In the genomic region with DNA sequence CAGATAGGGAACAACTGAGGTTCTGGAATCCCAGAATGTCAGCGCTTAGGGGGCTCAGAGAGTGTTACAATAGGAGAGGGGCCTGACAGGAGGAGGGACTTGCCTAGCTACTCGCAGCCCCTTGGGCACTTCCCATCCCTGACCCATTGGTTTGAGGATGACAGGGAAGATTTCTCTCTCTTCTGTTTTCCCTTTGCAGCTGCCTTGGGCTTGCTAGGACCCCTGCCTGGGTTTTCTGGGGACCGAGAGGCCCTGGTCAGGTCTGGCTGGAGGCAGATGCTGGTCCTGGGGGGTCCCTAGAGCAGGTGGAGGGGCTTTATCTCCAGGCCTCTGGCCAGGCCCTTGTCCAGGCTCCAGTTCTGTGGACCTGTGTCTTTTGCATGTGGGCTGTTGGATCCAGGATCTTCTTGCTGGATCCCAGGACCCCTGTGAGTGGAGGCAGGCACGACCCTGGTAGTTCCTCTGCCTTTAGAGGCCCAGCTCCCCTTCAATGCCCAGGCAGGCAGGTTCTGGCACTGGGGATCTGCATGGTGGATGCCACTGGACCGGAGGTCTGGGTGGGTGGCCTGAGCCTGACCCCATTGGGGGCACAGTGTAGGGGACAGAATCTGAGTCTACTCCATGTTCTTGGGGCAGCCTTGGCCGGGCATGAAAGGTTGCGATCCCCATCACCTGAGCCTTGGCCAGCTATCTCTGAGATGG, we compare ENCODE assay signal across 12 cellular contexts. TPM values are rescaled to one million over a fixed set of nuclear protein-coding genes. Genes with fewer than 3 reads are reported as not detected.
"Had no signal": no experiment of that assay in that cellular context is flagged by ENCODE, and none has a peak within 500 bp of the region (broad histone marks: within the 10 kb centered on the region; RNA-seq: fewer than 3 reads in every experiment).

No MANE protein-coding gene starts in this region.

- H3K9me3 Mint-ChIP-seq: activated naive CD4-positive, alpha-beta T cell treated with anti-CD3 and anti-CD28 coated beads for 36 hours had no signal

- H3K27me3 ChIP-seq: adrenal gland, gastrocnemius medialis, pancreas had no signal

- H3K4me3 Mint-ChIP-seq: activated naive CD4-positive, alpha-beta T cell treated with anti-CD3 and anti-CD28 coated beads for 36 hours had no signal

- H3K4me3 ChIP-seq: adrenal gland, gastrocnemius medialis, pancreas had no signal

- H3K27ac Mint-ChIP-seq: activated naive CD4-positive, alpha-beta T cell treated with anti-CD3 and anti-CD28 coated beads for 36 hours had no signal

- H3K4me1 ChIP-seq: adrenal gland, gastrocnemius medialis, pancreas had no signal

- H3K9me3 ChIP-seq: adrenal gland, gastrocnemius medialis, pancreas had no signal

- DNase-seq: activated naive CD4-positive, alpha-beta T cell treated with anti-CD3 and anti-CD28 coated beads for 36 hours; caudate nucleus; cortex of kidney; effector memory CD4-positive, alpha-beta T cell; gastrocnemius medialis; pancreas; trophoblast cell had no signal

- ATAC-seq: gastrocnemius medialis, pancreas had no signal

- H3K36me3 ChIP-seq: adrenal gland, gastrocnemius medialis, pancreas had no signal

- H3K27ac ChIP-seq: adrenal gland, epithelial cell of prostate, gastrocnemius medialis, pancreas had no signal

RNA-seq across cellular contexts. Expression of a gene that starts 26.9 kb away (rescaled TPM):
- total RNA-seq: activated naive CD4-positive, alpha-beta T cell treated with anti-CD3 and anti-CD28 coated beads for 36 hours; kidney epithelial cell; SK-MEL-5 had no signal
- polyA plus RNA-seq: neural cell had no signal
